Comparison of ENCODE assay signal across 8 cellular contexts in the genomic region with DNA sequence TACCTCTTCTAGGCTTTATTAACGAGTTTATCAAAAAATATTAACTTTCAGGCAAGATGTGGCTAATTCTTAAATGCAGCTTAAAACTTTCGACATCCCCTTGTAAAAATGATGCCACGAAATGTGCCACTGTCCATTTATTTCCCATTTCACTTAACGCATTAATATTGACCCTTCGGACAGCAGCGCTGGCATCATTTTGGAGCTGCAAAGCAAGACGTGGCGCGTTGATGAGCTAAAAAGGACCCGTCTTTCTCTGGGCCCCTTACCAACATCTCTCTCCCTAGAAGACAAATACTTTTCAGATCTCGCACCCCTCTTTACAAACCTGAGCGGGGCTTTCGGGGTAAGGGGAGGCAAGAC.
DNase-seq lines count a peak whose midpoint lies in the region; ATAC-seq, FAIRE-seq and TF ChIP-seq lines count a peak whose summit lies in the region.

No MANE protein-coding gene starts in this region.

- H3K36me3 Mint-ChIP-seq in activated naive CD4-positive, alpha-beta T cell treated with anti-CD3 and anti-CD28 coated beads for 36 hours (ENCODE audit: low read depth): no peaks in the 10 kb centered on the region
- no peaks in the 10 kb centered on the region for H3K36me3 Mint-ChIP-seq in activated naive CD8-positive, alpha-beta T cell

- H3K9me3 ChIP-seq in keratinocyte (ENCODE audit: control insufficient read depth, low read depth, low read length) (no peaks in the 10 kb centered on the region), tibial artery (no peaks in the 10 kb centered on the region)

- no peaks in the 10 kb centered on the region for H3K9me3 Mint-ChIP-seq in activated naive CD4-positive, alpha-beta T cell treated with anti-CD3 and anti-CD28 coated beads for 36 hours
- no peaks in the 10 kb centered on the region for H3K9me3 Mint-ChIP-seq in activated naive CD8-positive, alpha-beta T cell (ENCODE audit: low read depth)

- TF ChIP-seq CTCF in keratinocyte (optimal IDR thresholded peaks at IDR 0.05 in 1 of 3, IDR thresholded peaks at IDR 0.05 in 1 of 3, conservative IDR thresholded peaks at IDR 0.05 in 1 of 3; ENCODE audit: extremely low read depth in 1 of 3, insufficient read depth in 2 of 3, low read length in 3 of 3): no peak
- no peak for TF ChIP-seq CTCF in tibial artery (IDR thresholded peaks at IDR 0.05)

- intact Hi-C loops in activated naive CD4-positive, alpha-beta T cell treated with anti-CD3 and anti-CD28 coated beads for 36 hours (cut with micrococcal nuclease): loop anchor here (5.0 kb wide), 3 partner anchors 165 to 945 kb away; no protein-coding TSS in a partner anchor
- intact Hi-C loops in tibial artery (cut with DNase I; ENCODE audit: low total_unique reads): loop anchor here (5.0 kb wide), 3 partner anchors 75 to 510 kb away; a partner anchor contains a TSS

- no peaks in the 10 kb centered on the region for H3K9me1 ChIP-seq in keratinocyte (ENCODE audit: control insufficient read depth, extremely low read depth, insufficient read depth, low read length)

- H2AFZ ChIP-seq in keratinocyte (ENCODE audit: control insufficient read depth, low read length): peak overlapping the region; percentile 28

- H3K27ac Mint-ChIP-seq in activated naive CD4-positive, alpha-beta T cell treated with anti-CD3 and anti-CD28 coated beads for 36 hours: no peak overlapping the region
- H3K27ac Mint-ChIP-seq in activated naive CD8-positive, alpha-beta T cell: no peak overlapping the region

- DNase-seq in activated naive CD4-positive, alpha-beta T cell treated with anti-CD3 and anti-CD28 coated beads for 36 hours: no peak
- DNase-seq in activated naive CD4-positive, alpha-beta T cell treated with anti-CD3 and anti-CD28 coated beads, Interleukin-2, amount 50 U/mL, for 16 hours: no peak
- DNase-seq in keratinocyte (ENCODE audit: low read depth, low spot score) (no peak), tibial artery (no peak), SW 1271 (lab: John Stamatoyannopoulos, UW) (no peak), inferior parietal cortex (ENCODE audit: extremely low spot score) (no peak)

- no peaks in the 10 kb centered on the region for H3K79me2 ChIP-seq in keratinocyte (ENCODE audit: control insufficient read depth, insufficient read depth, low read length)

- H3K36me3 ChIP-seq in keratinocyte (ENCODE audit: control insufficient read depth in 2 of 2, extremely low read depth in 1 of 2, insufficient read depth in 2 of 2, low read length in 2 of 2): no peaks in the 10 kb centered on the region
- H3K36me3 ChIP-seq in tibial artery: no peaks in the 10 kb centered on the region

- peaks cover 2% of the 10 kb centered on the region for H3K4me1 Mint-ChIP-seq in activated naive CD4-positive, alpha-beta T cell treated with anti-CD3 and anti-CD28 coated beads for 36 hours (ENCODE audit: low read depth)
- H3K4me1 Mint-ChIP-seq in activated naive CD8-positive, alpha-beta T cell (ENCODE audit: low read depth): peaks cover 3% of the 10 kb centered on the region

- FAIRE-seq in keratinocyte (lab: Jason Lieb, UNC): no peak

- H4K20me1 ChIP-seq in keratinocyte (ENCODE audit: control insufficient read depth, extremely low read depth, insufficient read depth, low read length): no peaks in the 10 kb centered on the region

- dilution Hi-C loops in keratinocyte (cut with MboI; ENCODE audit: extremely low pct_ligation_motif_present, low sequenced_read_pairs): loop anchor here (25.0 kb wide), 1 partner anchor 475 kb away; a partner anchor contains a TSS

- peaks cover 19% of the 10 kb centered on the region for H3K27me3 ChIP-seq in keratinocyte (ENCODE audit: control insufficient read depth, extremely low read depth, insufficient read depth, low read length)
- peaks cover 0 to 48% of the 10 kb centered on the region in 2 donors for H3K27me3 ChIP-seq in tibial artery

- CTCF ChIA-PET in activated naive CD4-positive, alpha-beta T cell treated with anti-CD3 and anti-CD28 coated beads for 36 hours (lab: Charles Lee): interaction anchor here (0.6 to 2.7 kb wide), 7 partner anchors 15 to 510 kb away, joined by 3 to 13 read pairs (median 5); no protein-coding TSS in a partner anchor

- peaks cover 46% of the 10 kb centered on the region for H3K27me3 Mint-ChIP-seq in activated naive CD4-positive, alpha-beta T cell treated with anti-CD3 and anti-CD28 coated beads for 36 hours (ENCODE audit: low read depth)
- peaks cover 33% of the 10 kb centered on the region for H3K27me3 Mint-ChIP-seq in activated naive CD8-positive, alpha-beta T cell

- H3K4me1 ChIP-seq in keratinocyte (ENCODE audit: control insufficient read depth, extremely low read depth, insufficient read depth, low read length): peaks cover 7% of the 10 kb centered on the region
- H3K4me1 ChIP-seq in tibial artery: peaks cover 0 to 7% (median 5%) of the 10 kb centered on the region in 4 donors

- H3K4me2 ChIP-seq in keratinocyte (ENCODE audit: control insufficient read depth, extremely low read depth, insufficient read depth, low read depth, low read length): peak overlapping the region; percentile 80

- ATAC-seq in HG03354 (IDR thresholded peaks at IDR 0.05; ENCODE audit: poor library complexity, severe bottlenecking, unreplicated experiment): no peak

- no peak overlapping the region for H3K9ac ChIP-seq in keratinocyte (ENCODE audit: control insufficient read depth, extremely low read depth, insufficient read depth, low read length)

- H3K4me3 ChIP-seq in keratinocyte (ENCODE audit: control insufficient read depth in 2 of 3, extremely low read depth in 1 of 3, insufficient read depth in 2 of 3, low read depth in 1 of 3, low read length in 3 of 3) (peak overlapping the region in 2 of 3 experiments; percentile 44 to 50), tibial artery (peak overlapping the region; percentile 52 to 67)

- peak overlapping the region; percentile 42 for H3K4me3 Mint-ChIP-seq in activated naive CD4-positive, alpha-beta T cell treated with anti-CD3 and anti-CD28 coated beads for 36 hours
- H3K4me3 Mint-ChIP-seq in activated naive CD8-positive, alpha-beta T cell: peak overlapping the region; percentile 69

- H3K27ac ChIP-seq in keratinocyte (ENCODE audit: control insufficient read depth, insufficient read depth, low read length) (no peak overlapping the region), tibial artery (no peak overlapping the region)
